Comparison of ENCODE assay signal across 14 cellular contexts in genomic region chr2:12675352-12675795, GRCh38. TPM values are rescaled to one million over a fixed set of nuclear protein-coding genes. Genes with fewer than 3 reads are reported as not detected.
DNase-seq lines count a peak whose midpoint lies in the region; TF ChIP-seq lines count a peak whose summit lies in the region.
"Had no signal": no experiment of that assay in that cellular context is flagged by ENCODE, and none has a peak within 500 bp of the region (broad histone marks: within the 10 kb centered on the region; RNA-seq: fewer than 3 reads in every experiment).

No MANE protein-coding gene starts in this region.

- intact Hi-C loops in posterior cingulate gyrus (cut with DNase I) = no loop called here

- no peak overlapping the region for H3K27ac Mint-ChIP-seq in chondrocyte (ENCODE audit: unreplicated experiment)
- H3K27ac Mint-ChIP-seq: stimulated activated naive CD8-positive, alpha-beta T cell treated with anti-CD3 and anti-CD28 coated beads, Interleukin-15, Interleukin-2, amounts not matched to agents 100 ng/mL and 50 ng/mL, for 24 hours had no signal

- H3K4me3 Mint-ChIP-seq in chondrocyte (ENCODE audit: unreplicated experiment) = no peak overlapping the region
- H3K4me3 Mint-ChIP-seq: stimulated activated naive CD8-positive, alpha-beta T cell treated with anti-CD3 and anti-CD28 coated beads, Interleukin-15, Interleukin-2, amounts not matched to agents 100 ng/mL and 50 ng/mL, for 24 hours had no signal

- peaks cover 10% of the 10 kb centered on the region for H3K4me1 Mint-ChIP-seq in chondrocyte (ENCODE audit: low read depth)

- DNase-seq in Daoy (ENCODE audit: low read depth) (peak; percentile 63), OCI-M2 (lab: John Stamatoyannopoulos, UW; ENCODE audit: unreplicated experiment) (peak; percentile 6), epithelial cell of esophagus (ENCODE audit: low read depth) (peak; percentile 61), mucosa of gallbladder (ENCODE audit: low spot score) (peak; percentile 51), chondrocyte (ENCODE audit: low spot score) (no peak), DMS153 treated with DMSO at 0.1 percent for 48 hours (lab: John Stamatoyannopoulos, UW; ENCODE audit: unreplicated experiment) (no peak), posterior cingulate gyrus (no peak)
- no peak for DNase-seq in activated naive CD4-positive, alpha-beta T cell treated with anti-CD3 and anti-CD28 coated beads, Interleukin-2, amount 50 U/mL, for 16 hours
- DNase-seq: MM.1S; NCI-H446; stimulated activated CD4-positive, alpha-beta T cell treated with anti-CD3 and anti-CD28 coated beads, Interleukin-4, amount 100 ng/mL, for 24 hours had no signal

- no peak overlapping the region for H3K4me3 ChIP-seq in epithelial cell of esophagus (ENCODE audit: low read length)
- H3K4me3 ChIP-seq: adrenal gland; BLaER1 treated with 17β-estradiol and CSF1 and Interleukin-3, amounts not matched to agents 10 nM and 100 nM had no signal

- peaks cover 2% of the 10 kb centered on the region for H3K36me3 Mint-ChIP-seq in chondrocyte (ENCODE audit: low read depth)

- H3K27me3 Mint-ChIP-seq in chondrocyte (ENCODE audit: low read depth) = no peaks in the 10 kb centered on the region
- H3K27me3 Mint-ChIP-seq: stimulated activated naive CD8-positive, alpha-beta T cell treated with anti-CD3 and anti-CD28 coated beads, Interleukin-15, Interleukin-2, amounts not matched to agents 100 ng/mL and 50 ng/mL, for 24 hours had no signal

- TF ChIP-seq CTCF in epithelial cell of esophagus (IDR thresholded peaks at IDR 0.05; ENCODE audit: insufficient read depth, low read depth, low read length, missing control alignments) = no peak
- no peak for TF ChIP-seq CTCF in chondrocyte (IDR thresholded peaks at IDR 0.05)

- no peaks in the 10 kb centered on the region for H3K9me3 Mint-ChIP-seq in chondrocyte (ENCODE audit: low read depth)

RNA-seq across cellular contexts. Expression of gene TRIB2, which starts 41.4 kb away (rescaled TPM):
- 17.4 and 19.0 TPM in 2 replicates for total RNA-seq in Daoy (2014; rRNA removed; shearing (Covaris generic))
- total RNA-seq in mucosa of gallbladder = 29.1 TPM
- total RNA-seq in chondrocyte = 37.5 to 42.3 TPM (median 40.5 TPM) in 3 replicates

Comparison
In these comparisons a context has a peak if more than half of its experiments do, and no peak if none do; other contexts are left out.
1. DNase-seq: peak in Daoy (single experiment), OCI-M2 (single experiment), epithelial cell of esophagus (single experiment) and mucosa of gallbladder (single experiment); none in activated naive CD4-positive, alpha-beta T cell treated with anti-CD3 and anti-CD28 coated beads, Interleukin-2, amount 50 U/mL, for 16 hours (single experiment), chondrocyte (single experiment), DMS153 treated with DMSO at 0.1 percent for 48 hours (single experiment) and posterior cingulate gyrus (0 of 10).